Comparison of ENCODE assay signal across 1 cellular context in genomic region chr3:41026394-41027177, GRCh38.
TF ChIP-seq lines count a peak whose summit lies in the region.

No MANE protein-coding gene starts in this region.

TF ChIP-seq in A549, 52 proteins besides CTCF, POLR2A, EP300 and RAD21 (continued from another document):
- TF ChIP-seq BCL3 (IDR thresholded peaks at IDR 0.05) = no peak
- no peak for TF ChIP-seq JUN (IDR thresholded peaks at IDR 0.05)
- TF ChIP-seq HOXA7 (CRISPR knock-in tag; IDR thresholded peaks at IDR 0.05) = no peak
- no peak for TF ChIP-seq USF2 (IDR thresholded peaks at IDR 0.05)
- TF ChIP-seq HEYL (CRISPR knock-in tag; IDR thresholded peaks at IDR 0.05) = no peak
- no peak for TF ChIP-seq MAFK (IDR thresholded peaks at IDR 0.05; ENCODE audit: partially characterized antibody)
- TF ChIP-seq PHF8 (IDR thresholded peaks at IDR 0.05; ENCODE audit: borderline replicate concordance, low read depth) = no peak
TF ChIP-seq in A549: peak in this region for 0.
